In the genomic region with DNA sequence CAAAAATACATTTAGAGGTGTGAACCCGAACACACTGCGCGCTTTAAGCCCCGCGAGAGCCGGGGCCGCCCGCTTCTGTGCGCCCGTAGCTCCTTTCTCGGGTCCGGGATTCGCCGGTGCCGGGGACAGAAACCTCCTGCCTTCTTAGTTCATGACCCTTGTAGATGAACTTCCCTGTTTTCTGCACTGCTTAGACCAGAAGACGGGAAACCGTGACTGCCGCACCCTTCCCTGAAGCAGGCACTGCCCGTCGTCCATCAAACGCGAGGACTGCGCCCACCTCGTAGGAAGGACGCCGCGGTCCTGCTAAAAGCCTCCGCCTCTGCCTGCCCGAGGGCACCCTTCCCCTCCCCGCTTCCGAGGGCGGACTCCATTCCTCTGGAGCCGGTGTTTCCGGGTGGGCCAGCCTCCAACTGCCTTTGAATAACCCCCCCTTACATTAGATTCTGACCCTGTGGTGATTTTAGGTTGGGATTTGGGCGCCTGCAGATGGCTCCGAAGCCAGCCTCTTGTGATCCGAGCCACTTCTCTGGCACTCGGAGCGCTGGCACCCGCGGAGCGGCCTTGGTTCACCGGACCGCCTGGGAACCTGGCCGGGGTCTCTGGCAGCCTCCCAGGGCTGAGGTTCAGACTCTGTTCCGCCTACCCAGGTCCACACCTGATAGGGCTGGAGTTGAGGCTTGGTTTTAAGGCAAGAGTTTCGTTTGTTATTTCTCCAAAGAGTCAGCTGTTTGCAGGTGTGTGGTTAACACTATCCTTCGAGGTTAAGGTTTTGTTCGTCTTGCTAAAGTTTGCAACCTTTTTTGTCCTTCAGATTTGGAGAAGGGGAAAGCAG, we compare ENCODE assay signal across 1 cellular context.
TF ChIP-seq lines count a peak whose summit lies in the region.

No MANE protein-coding gene starts in this region.

TF ChIP-seq in IMR-90, 13 proteins besides CTCF, POLR2A, EP300 and RAD21:
- TF ChIP-seq, protein P1, sequence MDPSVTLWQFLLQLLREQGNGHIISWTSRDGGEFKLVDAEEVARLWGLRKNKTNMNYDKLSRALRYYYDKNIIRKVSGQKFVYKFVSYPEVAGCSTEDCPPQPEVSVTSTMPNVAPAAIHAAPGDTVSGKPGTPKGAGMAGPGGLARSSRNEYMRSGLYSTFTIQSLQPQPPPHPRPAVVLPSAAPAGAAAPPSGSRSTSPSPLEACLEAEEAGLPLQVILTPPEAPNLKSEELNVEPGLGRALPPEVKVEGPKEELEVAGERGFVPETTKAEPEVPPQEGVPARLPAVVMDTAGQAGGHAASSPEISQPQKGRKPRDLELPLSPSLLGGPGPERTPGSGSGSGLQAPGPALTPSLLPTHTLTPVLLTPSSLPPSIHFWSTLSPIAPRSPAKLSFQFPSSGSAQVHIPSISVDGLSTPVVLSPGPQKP (IDR thresholded peaks at IDR 0.05; ENCODE audit: borderline replicate concordance, low read depth, low read length): no peak
- no peak for TF ChIP-seq CHD1 (IDR thresholded peaks at IDR 0.05; ENCODE audit: low read depth, low read length)
- TF ChIP-seq MXI1 (IDR thresholded peaks at IDR 0.05; ENCODE audit: borderline replicate concordance, low read depth, low read length): no peak
- TF ChIP-seq SMC3 (IDR thresholded peaks at IDR 0.05; ENCODE audit: low read depth, low read length): no peak
- no peak for TF ChIP-seq USF2 (IDR thresholded peaks at IDR 0.05; ENCODE audit: low read depth, low read length)
- TF ChIP-seq BHLHE40 (IDR thresholded peaks at IDR 0.05; ENCODE audit: low read depth, low read length): no peak
- TF ChIP-seq RFX5 (IDR thresholded peaks at IDR 0.05; ENCODE audit: low read depth, low read length): no peak
- TF ChIP-seq NFE2L2 (IDR thresholded peaks at IDR 0.05; ENCODE audit: low read depth, low read length): no peak
- no peak for TF ChIP-seq MAFK (IDR thresholded peaks at IDR 0.05; ENCODE audit: low read depth, low read length)
- no peak for TF ChIP-seq CEBPB (IDR thresholded peaks at IDR 0.05; ENCODE audit: low read depth, low read length)
- no peak for TF ChIP-seq FOS (IDR thresholded peaks at IDR 0.05; ENCODE audit: low read depth, low read length)
- TF ChIP-seq RCOR1 (IDR thresholded peaks at IDR 0.05; ENCODE audit: insufficient replicate concordance, low read length): no peak
- no peak for TF ChIP-seq MAZ (IDR thresholded peaks at IDR 0.05; ENCODE audit: borderline replicate concordance, low read depth, low read length)
